In genomic region chr11:1564535-1565172, GRCh38 we compare ENCODE assay signal across 8 cellular contexts. TPM values are rescaled to one million over a fixed set of nuclear protein-coding genes. Genes with fewer than 3 reads are reported as not detected.
DNase-seq lines count a peak whose midpoint lies in the region; ATAC-seq and TF ChIP-seq lines count a peak whose summit lies in the region.

No MANE protein-coding gene starts in this region.

- H3K4me3 ChIP-seq in transverse colon, result no peak overlapping the region

- no peak for TF ChIP-seq POLR2A in transverse colon (IDR thresholded peaks at IDR 0.05)

- ATAC-seq in GM21515 (IDR thresholded peaks at IDR 0.05; ENCODE audit: unreplicated experiment) (no peak), GM21619 (IDR thresholded peaks at IDR 0.05; ENCODE audit: unreplicated experiment) (no peak), HG02798 (IDR thresholded peaks at IDR 0.05; ENCODE audit: poor library complexity, unreplicated experiment) (no peak)

- 29% methylated on average over 13 of the region's 16 CpGs; no CpG with 5 or more reads in 1 of the 2 donors for WGBS in transverse colon (ENCODE audit: low coverage in 1 of 2), 2 donors

- in situ Hi-C loops in transverse colon (cut with MboI; ENCODE audit: low pct_ligation_motif_present in 1 of 4, low pct_unique_long_range_greater_than_20kb in 1 of 4, low sequenced_read_pairs in 3 of 4), result no loop called here

- no peak for TF ChIP-seq CTCF in transverse colon (IDR thresholded peaks at IDR 0.05)

- peak; percentile 63 for DNase-seq in 8988T
- DNase-seq in HK-2 (ENCODE audit: unreplicated experiment), result peak; percentile 87
- peak; percentile 92 for DNase-seq in astrocyte of the hippocampus (ENCODE audit: low read depth, low spot score)
- peak; percentile 87 for DNase-seq in iris pigment epithelial cell (ENCODE audit: low read depth)
- peak; percentile 69 for DNase-seq in transverse colon

- intact Hi-C loops in transverse colon (cut with DNase I; ENCODE audit: low total_unique reads), result loop anchor here (10.0 kb wide), 1 partner anchor 820 kb away; no protein-coding TSS in a partner anchor

- H3K4me1 ChIP-seq in transverse colon, result peaks cover 25 to 53% (median 35%) of the 10 kb centered on the region in 4 donors

- H3K9me3 ChIP-seq in transverse colon, result no peaks in the 10 kb centered on the region

- H3K27ac ChIP-seq in transverse colon, result peak overlapping the region; percentile 20 to 77 (median 58)

- H3K36me3 ChIP-seq in transverse colon, result no peaks in the 10 kb centered on the region

- no peak for TF ChIP-seq EP300 in transverse colon (IDR thresholded peaks at IDR 0.05; ENCODE audit: low read depth)

- no peaks in the 10 kb centered on the region for H3K27me3 ChIP-seq in transverse colon

RNA-seq across cellular contexts. Expression of gene DUSP8, which starts 7.4 kb away (rescaled TPM):
- 10 to 100 TPM; 13.3 to 31.8 (median 19.8) TPM for total RNA-seq in transverse colon

RNA-seq across cellular contexts. Expression of gene KRTAP5-1, which starts 20.4 kb away (rescaled TPM):
- not detected for total RNA-seq in transverse colon

RNA-seq across cellular contexts. Expression of gene KRTAP5-2, which starts 33.4 kb away (rescaled TPM):
- not detected for total RNA-seq in transverse colon

RNA-seq across cellular contexts. Expression of gene KRTAP5-3, which starts 43.6 kb away (rescaled TPM):
- total RNA-seq in transverse colon, result not detected

RNA-seq across cellular contexts. Expression of gene KRTAP5-4, which starts 57.3 kb away (rescaled TPM):
- total RNA-seq in transverse colon, result not detected
